ENCODE assay signal across 11 cellular contexts in genomic region chr20:37516697-37517370, GRCh38. TPM values are rescaled to one million over a fixed set of nuclear protein-coding genes. Genes with fewer than 3 reads are reported as not detected.
DNase-seq lines count a peak whose midpoint lies in the region; ATAC-seq and TF ChIP-seq lines count a peak whose summit lies in the region.
"Had no signal": no experiment of that assay in that cellular context is flagged by ENCODE, and none has a peak within 500 bp of the region (broad histone marks: within the 10 kb centered on the region; RNA-seq: fewer than 3 reads in every experiment).

No MANE protein-coding gene starts in this region.

- peaks cover 1% of the 10 kb centered on the region for H3K4me1 ChIP-seq in RWPE2 (ENCODE audit: insufficient read depth, poor library complexity, severe bottlenecking)
- H3K4me1 ChIP-seq in stomach, result peaks cover 16 to 59% (median 38%) of the 10 kb centered on the region in 4 donors

- H3K9me3 ChIP-seq in RWPE2 (ENCODE audit: severe bottlenecking), result no peaks in the 10 kb centered on the region
- H3K9me3 ChIP-seq in stomach, result no peaks in the 10 kb centered on the region

- no peak for TF ChIP-seq POLR2A in stomach (IDR thresholded peaks at IDR 0.05)

- H3K4me3 ChIP-seq in HFF-Myc (replicated peaks; ENCODE audit: low read depth, low read length) (no peak overlapping the region), RWPE2 (ENCODE audit: severe bottlenecking) (no peak overlapping the region), stomach (no peak overlapping the region)

- peak; percentile 53 for DNase-seq in HFF-Myc (ENCODE audit: extremely low read depth, low read depth)
- peak; percentile 61 for DNase-seq in RWPE2 (ENCODE audit: low spot score)
- peak; percentile 76 for DNase-seq in iris pigment epithelial cell (ENCODE audit: low read depth)
- DNase-seq in stomach, result peak; percentile 23
- no peak for DNase-seq in NCI-H748 treated with DMSO at 0.1 percent for 48 hours (lab: John Stamatoyannopoulos, UW)
- DNase-seq in cerebellum (ENCODE audit: low spot score), result no peak
- no peak for DNase-seq in GM13976 (ENCODE audit: low spot score)
- DNase-seq: activated T-cell treated with anti-CD3 and anti-CD28 coated beads, Interleukin-2, amount 50 U/mL, for 24 hours; DND-41 had no signal

- peaks cover 96% of the 10 kb centered on the region for H3K36me3 ChIP-seq in RWPE2 (ENCODE audit: low read depth)
- H3K36me3 ChIP-seq in stomach, result peaks cover 9 to 75% (median 52%) of the 10 kb centered on the region in 4 donors

- TF ChIP-seq EP300 in stomach (IDR thresholded peaks at IDR 0.05), result no peak

- H3K27ac ChIP-seq in RWPE2 (ENCODE audit: poor library complexity, severe bottlenecking), result no peak overlapping the region
- peak overlapping the region in 2 of 5 donors; percentile 30 to 83 for H3K27ac ChIP-seq in stomach

- in situ Hi-C loops in GM13976 (cut with MboI; ENCODE audit: low sequenced_read_pairs, unreplicated experiment), result loop anchor here (10.0 kb wide), 1 partner anchor 112 kb away; no protein-coding TSS in a partner anchor

- WGBS in stomach, 5 donors, result 67 to 70% (median 68%) methylated on average over 10 of the region's 10 CpGs

- no peak for TF ChIP-seq CTCF in HFF-Myc (IDR thresholded peaks at IDR 0.05; ENCODE audit: low read depth, low read length, missing control alignments)
- no peak for TF ChIP-seq CTCF in RWPE2 (IDR thresholded peaks at IDR 0.05; ENCODE audit: poor library complexity, severe bottlenecking)
- no peak for TF ChIP-seq CTCF in stomach (IDR thresholded peaks at IDR 0.05)
- TF ChIP-seq CTCF in GM13976 (IDR thresholded peaks at IDR 0.05; ENCODE audit: borderline replicate concordance, control extremely low read depth, extremely low read depth, insufficient read depth, missing control alignments), result no peak

- H3K27me3 ChIP-seq in RWPE2 (ENCODE audit: insufficient read depth, poor library complexity, severe bottlenecking) (no peaks in the 10 kb centered on the region), stomach (no peaks in the 10 kb centered on the region)

- no peak for ATAC-seq in RWPE2 (ENCODE audit: low read depth)

- intact Hi-C loops in stomach (cut with DNase I; ENCODE audit: low total_unique reads), result no loop called here

RNA-seq across cellular contexts. Expression of gene NNAT, which starts 4.2 kb away (rescaled TPM):
- total RNA-seq in stomach (10 to 100 TPM in 3 of 5 donors, 1 to 10 TPM in 2; 8.8 to 65.2 (median 16.8) TPM), cerebellum (629 TPM)
- 1 to 10 TPM; 2.8 to 8.2 (median 5.9) TPM for polyA plus RNA-seq in stomach
- total RNA-seq: cardiac septum, lung microvascular endothelial cell had no signal

RNA-seq across cellular contexts. Expression of gene BLCAP, which starts 10.8 kb away (rescaled TPM):
- total RNA-seq in stomach (10 to 100 TPM; 12.5 to 84.4 (median 56.5) TPM), cerebellum (107 TPM)
- 10 to 100 TPM; 28.7 to 64.6 (median 33.0) TPM for polyA plus RNA-seq in stomach

Comparison
In these comparisons a context has a peak if more than half of its experiments do, and no peak if none do; other contexts are left out.
1. DNase-seq: peak in HFF-Myc (single experiment), RWPE2 (single experiment), iris pigment epithelial cell (single experiment) and stomach (single experiment); none in NCI-H748 treated with DMSO at 0.1 percent for 48 hours (single experiment), cerebellum (single experiment) and GM13976 (single experiment).